17 cellular contexts compared by ENCODE assay signal in genomic region chr18:55502346-55502710, GRCh38.
A peak's percentile ranks its signal among the peaks of the same experiment; 100 is the strongest.
DNase-seq lines count a peak whose midpoint lies in the region; ATAC-seq, FAIRE-seq and TF ChIP-seq lines count a peak whose summit lies in the region.
"Had no signal": no experiment of that assay in that cellular context is flagged by ENCODE, and none has a peak within 500 bp of the region (broad histone marks: within the 10 kb centered on the region; RNA-seq: fewer than 3 reads in every experiment).

No MANE protein-coding gene starts in this region.

- H3K9me3 ChIP-seq in heart right ventricle (no peaks in the 10 kb centered on the region), right cardiac atrium (ENCODE audit: control insufficient read depth, low read length) (no peaks in the 10 kb centered on the region), astrocyte (ENCODE audit: insufficient read depth, low read depth, low read length) (no peaks in the 10 kb centered on the region), mesenchymal stem cell (ENCODE audit: control insufficient read depth, low read length) (no peaks in the 10 kb centered on the region)

- H3K4me3 ChIP-seq in heart right ventricle, result no peak overlapping the region
- no peak overlapping the region for H3K4me3 ChIP-seq in right cardiac atrium (ENCODE audit: low read length)
- no peak overlapping the region for H3K4me3 ChIP-seq in astrocyte (ENCODE audit: insufficient read depth, low read depth, low read length)
- no peak overlapping the region for H3K4me3 ChIP-seq in mesenchymal stem cell (ENCODE audit: insufficient read depth in 1 of 2, low read depth in 1 of 2, low read length in 2 of 2)

- peak; percentile 9 for FAIRE-seq in astrocyte (lab: Jason Lieb, UNC)

- H3K4ac ChIP-seq in mesenchymal stem cell (ENCODE audit: low read depth in 1 of 2, low read length in 2 of 2), result no peak overlapping the region

- H2BK15ac ChIP-seq in mesenchymal stem cell (ENCODE audit: low read depth, poor library complexity, severe bottlenecking), result no peak overlapping the region

- WGBS in heart right ventricle, 2 donors, result 73 to 89% methylated on average over 1 of the region's 1 CpG
- WGBS in right cardiac atrium, result 73% methylated on average over 1 of the region's 1 CpG
- WGBS in mesenchymal stem cell, result no CpG with 5 or more reads among the region's 1 CpG

- DNase-seq in heart right ventricle, result no peak
- no peak for DNase-seq in right cardiac atrium
- peak; percentile 58 for DNase-seq in astrocyte (ENCODE audit: low read depth)
- DNase-seq in mesenchymal stem cell, result peak; percentile 61
- DNase-seq in stimulated activated CD4-positive, alpha-beta T cell treated with anti-CD3 and anti-CD28 coated beads, Interleukin-4, amount 100 ng/mL, for 4 hours, result no peak
- no peak for DNase-seq in activated CD4-positive, alpha-beta T cell treated with anti-CD3 and anti-CD28 coated beads, Interleukin-2, amount 50 U/mL, for 4 hours
- DNase-seq: 8988T; activated CD8-positive, alpha-beta T cell treated with anti-CD3 and anti-CD28 coated beads for 36 hours; activated naive CD8-positive, alpha-beta T cell treated with anti-CD3 and anti-CD28 coated beads, Interleukin-2, amount 50 U/mL, for 24 hours; activated T-cell treated with anti-CD3 and anti-CD28 coated beads, Interleukin-2, amount 50 U/mL, for 48 hours; naive B cell; NCI-H226 had no signal

- H3K9me3 Mint-ChIP-seq in astrocyte (ENCODE audit: unreplicated experiment), result no peaks in the 10 kb centered on the region
- H3K9me3 Mint-ChIP-seq: activated CD8-positive, alpha-beta T cell treated with anti-CD3 and anti-CD28 coated beads for 36 hours; activated naive CD8-positive, alpha-beta T cell treated with anti-CD3 and anti-CD28 coated beads, Interleukin-2, amount 50 U/mL, for 24 hours; naive B cell had no signal

- H3K27me3 Mint-ChIP-seq in astrocyte (ENCODE audit: low read depth, unreplicated experiment), result no peaks in the 10 kb centered on the region
- H3K27me3 Mint-ChIP-seq: naive B cell had no signal

- intact Hi-C loops in heart right ventricle (cut with DNase I), result loop anchor here in 4 of 10 donors (10.0 kb wide), 4 partner anchors 158 to 268 kb away; no protein-coding TSS in a partner anchor
- intact Hi-C loops in right cardiac atrium (cut with DNase I), result no loop called here

- peak in 1 of 8 donors; percentile 31 for ATAC-seq in heart right ventricle
- ATAC-seq in right cardiac atrium, result no peak
- ATAC-seq in GM18498 (IDR thresholded peaks at IDR 0.05; ENCODE audit: unreplicated experiment), result no peak
- ATAC-seq in HG02642 (IDR thresholded peaks at IDR 0.05; ENCODE audit: poor library complexity, unreplicated experiment), result no peak
- ATAC-seq: activated CD8-positive, alpha-beta T cell treated with anti-CD3 and anti-CD28 coated beads for 36 hours; activated naive CD8-positive, alpha-beta T cell treated with anti-CD3 and anti-CD28 coated beads, Interleukin-2, amount 50 U/mL, for 24 hours; HCT116; left lobe of liver had no signal

- H3K4me1 ChIP-seq in heart right ventricle, result peaks cover 3 to 49% (median 31%) of the 10 kb centered on the region in 9 donors
- H3K4me1 ChIP-seq in right cardiac atrium (ENCODE audit: control insufficient read depth, insufficient read depth, low read length), result no peaks in the 10 kb centered on the region
- H3K4me1 ChIP-seq in astrocyte (ENCODE audit: insufficient read depth, low read length), result peaks cover 44% of the 10 kb centered on the region
- no peaks in the 10 kb centered on the region for H3K4me1 ChIP-seq in mesenchymal stem cell (ENCODE audit: control insufficient read depth, insufficient read depth, low read depth, low read length)

- H2BK12ac ChIP-seq in mesenchymal stem cell (ENCODE audit: low read length in 2 of 2), result no peak overlapping the region

- no peak overlapping the region for H4K91ac ChIP-seq in mesenchymal stem cell (ENCODE audit: low read length)

- peak overlapping the region; percentile 80 for H3K9ac ChIP-seq in astrocyte (ENCODE audit: low read length)
- peak overlapping the region; percentile 11 for H3K9ac ChIP-seq in mesenchymal stem cell (ENCODE audit: low read length)

- H3K27me3 ChIP-seq in heart right ventricle (no peaks in the 10 kb centered on the region), right cardiac atrium (ENCODE audit: control insufficient read depth, insufficient read depth) (no peaks in the 10 kb centered on the region), astrocyte (ENCODE audit: insufficient read depth, low read length) (no peaks in the 10 kb centered on the region), mesenchymal stem cell (ENCODE audit: control insufficient read depth in 1 of 2, insufficient read depth in 1 of 2, low read length in 2 of 2) (no peaks in the 10 kb centered on the region)

- H3K36me3 Mint-ChIP-seq in astrocyte (ENCODE audit: low read depth, unreplicated experiment), result peaks cover 3% of the 10 kb centered on the region
- H3K36me3 Mint-ChIP-seq: naive B cell had no signal

- H3K4me1 Mint-ChIP-seq in astrocyte (ENCODE audit: low read depth, unreplicated experiment), result peaks cover 39% of the 10 kb centered on the region

- H2AK5ac ChIP-seq in mesenchymal stem cell (ENCODE audit: low read length, severe bottlenecking), result no peak overlapping the region

- H2BK5ac ChIP-seq in mesenchymal stem cell (ENCODE audit: low read depth, low read length, poor library complexity, severe bottlenecking), result no peak overlapping the region

- H4K8ac ChIP-seq in mesenchymal stem cell (ENCODE audit: low read length), result no peak overlapping the region

- no peak overlapping the region for H3K23ac ChIP-seq in mesenchymal stem cell (ENCODE audit: low read length in 2 of 2)

- peak overlapping the region; percentile 100 for H3K27ac Mint-ChIP-seq in astrocyte (ENCODE audit: unreplicated experiment)
- H3K27ac Mint-ChIP-seq: activated CD8-positive, alpha-beta T cell treated with anti-CD3 and anti-CD28 coated beads for 36 hours; activated naive CD8-positive, alpha-beta T cell treated with anti-CD3 and anti-CD28 coated beads, Interleukin-2, amount 50 U/mL, for 24 hours had no signal

- H2BK120ac ChIP-seq in mesenchymal stem cell (ENCODE audit: low read depth, low read length), result no peak overlapping the region

- TF ChIP-seq CTCF in heart right ventricle (IDR thresholded peaks at IDR 0.05) (no peak), astrocyte (IDR thresholded peaks at IDR 0.05; ENCODE audit: insufficient read depth, low read depth, low read length) (no peak)

- H3K27ac ChIP-seq in heart right ventricle, result peak overlapping the region in 6 of 10 donors; percentile 38 to 77 (median 65)
- no peak overlapping the region for H3K27ac ChIP-seq in right cardiac atrium (ENCODE audit: low read length)
- H3K27ac ChIP-seq in astrocyte (ENCODE audit: low read depth, low read length), result peak overlapping the region; percentile 91
- H3K27ac ChIP-seq in mesenchymal stem cell (ENCODE audit: low read length, poor library complexity, severe bottlenecking), result no peak overlapping the region
- H3K27ac ChIP-seq: VCaP had no signal

- no peaks in the 10 kb centered on the region for H4K20me1 ChIP-seq in astrocyte (ENCODE audit: insufficient read depth, low read length)

- H3K36me3 ChIP-seq in heart right ventricle (no peaks in the 10 kb centered on the region), astrocyte (ENCODE audit: insufficient read depth, low read length) (no peaks in the 10 kb centered on the region), mesenchymal stem cell (ENCODE audit: control insufficient read depth in 1 of 2, insufficient read depth in 2 of 2, low read depth in 1 of 2, low read length in 2 of 2) (peaks cover 0 to 3% of the 10 kb centered on the region in 2 experiments)

- peaks cover 18% of the 10 kb centered on the region for H3K79me1 ChIP-seq in mesenchymal stem cell (replicated peaks; ENCODE audit: low read length, poor library complexity, severe bottlenecking)

- H3K4me3 Mint-ChIP-seq in astrocyte (ENCODE audit: unreplicated experiment), result no peak overlapping the region
- H3K4me3 Mint-ChIP-seq: activated CD8-positive, alpha-beta T cell treated with anti-CD3 and anti-CD28 coated beads for 36 hours; activated naive CD8-positive, alpha-beta T cell treated with anti-CD3 and anti-CD28 coated beads, Interleukin-2, amount 50 U/mL, for 24 hours; naive B cell had no signal

- H3K4me2 ChIP-seq in astrocyte (ENCODE audit: low read length) (peak overlapping the region; percentile 76), mesenchymal stem cell (ENCODE audit: low read length, poor library complexity, severe bottlenecking) (no peak overlapping the region)

- H3K18ac ChIP-seq in mesenchymal stem cell (ENCODE audit: low read depth in 1 of 2, low read length in 2 of 2), result no peak overlapping the region

- no peak overlapping the region for H3K14ac ChIP-seq in mesenchymal stem cell (ENCODE audit: low read length in 2 of 2)

- H3K79me2 ChIP-seq in astrocyte (ENCODE audit: insufficient read depth, low read length), result peaks cover 72% of the 10 kb centered on the region

- H2AFZ ChIP-seq in astrocyte (ENCODE audit: low read depth, low read length) (no peak overlapping the region), mesenchymal stem cell (ENCODE audit: low read depth, low read length) (no peak overlapping the region)

Comparison
In these comparisons a context has a peak if more than half of its experiments do, and no peak if none do; other contexts are left out.
1. H3K27ac ChIP-seq: peak in heart right ventricle (6 of 10) and astrocyte (single experiment); none in right cardiac atrium (single experiment) and mesenchymal stem cell (single experiment).
2. DNase-seq: peak in astrocyte (single experiment) and mesenchymal stem cell (single experiment); none in heart right ventricle (0 of 2), right cardiac atrium (0 of 3), stimulated activated CD4-positive, alpha-beta T cell treated with anti-CD3 and anti-CD28 coated beads, Interleukin-4, amount 100 ng/mL, for 4 hours (0 of 2) and activated CD4-positive, alpha-beta T cell treated with anti-CD3 and anti-CD28 coated beads, Interleukin-2, amount 50 U/mL, for 4 hours (0 of 2).